Comparison of ENCODE assay signal across 7 cellular contexts in genomic region chr22:34410111-34410510, GRCh38.
"Had no signal": no experiment of that assay in that cellular context is flagged by ENCODE, and none has a peak within 500 bp of the region (broad histone marks: within the 10 kb centered on the region; RNA-seq: fewer than 3 reads in every experiment).

No MANE protein-coding gene starts in this region.

- ATAC-seq: GM12878 had no signal

- FAIRE-seq: GM12878, GM12891, GM12892, GM18507, GM19239 had no signal

- DNase-seq: GDM1, GF-D8 had no signal

- H3K4me3 ChIP-seq: GM12878 had no signal
